In genomic region chr15:75591655-75592364, GRCh38 we compare ENCODE assay signal across 1 cellular context.
TF ChIP-seq lines count a peak whose summit lies in the region.

No MANE protein-coding gene starts in this region.

TF ChIP-seq in K562, 482 proteins besides CTCF, POLR2A, EP300 and RAD21 (continued from another document and continues in another):
- no peak for TF ChIP-seq ZNF512 (tag; IDR thresholded peaks at IDR 0.05)
- TF ChIP-seq HBP1 (CRISPR knock-in tag; IDR thresholded peaks at IDR 0.05) = no peak
- no peak for TF ChIP-seq KAT7 (CRISPR knock-in tag; IDR thresholded peaks at IDR 0.05; ENCODE audit: borderline replicate concordance)
- no peak for TF ChIP-seq NFIX (CRISPR knock-in tag; IDR thresholded peaks at IDR 0.05; ENCODE audit: low read depth)
- TF ChIP-seq CHCHD3 (CRISPR knock-in tag; IDR thresholded peaks at IDR 0.05) = no peak
- TF ChIP-seq DPF2 (IDR thresholded peaks at IDR 0.05) = peak; percentile 33; the same call in 1 of the 2 replicates
- TF ChIP-seq BRF2 (IDR thresholded peaks at IDR 0.05; ENCODE audit: borderline replicate concordance, insufficient read depth, insufficient read length) = no peak
- TF ChIP-seq NFE2L1 (tag; IDR thresholded peaks at IDR 0.05; ENCODE audit: borderline replicate concordance, low read depth) = no peak
- no peak for TF ChIP-seq TEAD2 (tag; IDR thresholded peaks at IDR 0.05)
- TF ChIP-seq CTBP1 (IDR thresholded peaks at IDR 0.05; ENCODE audit: borderline replicate concordance) = peak; percentile 54; the same call in 1 of the 2 replicates
- no peak for TF ChIP-seq GABPB2 (CRISPR knock-in tag; conservative IDR thresholded peaks at IDR 0.05)
- TF ChIP-seq ILF3 (IDR thresholded peaks at IDR 0.05; ENCODE audit: borderline replicate concordance) = no peak
- no peak for TF ChIP-seq ZFX (CRISPR knock-in tag; IDR thresholded peaks at IDR 0.05)
- no peak for TF ChIP-seq THAP7 (CRISPR knock-in tag; IDR thresholded peaks at IDR 0.05)
- peak in 1 of 2 experiments; percentile 82; a peak in 2 of 4 replicates for TF ChIP-seq HDAC1 (IDR thresholded peaks at IDR 0.05)
- no peak for TF ChIP-seq SMC3 (conservative IDR thresholded peaks at IDR 0.05; ENCODE audit: insufficient read depth, low read depth, low read length)
- TF ChIP-seq REST (CRISPR knock-in tag; IDR thresholded peaks at IDR 0.05; ENCODE audit: low read depth) = no peak
- no peak for TF ChIP-seq ZNF655 (CRISPR knock-in tag; IDR thresholded peaks at IDR 0.05)
- no peak for TF ChIP-seq ZNF3 (CRISPR knock-in tag; IDR thresholded peaks at IDR 0.05)
- TF ChIP-seq SMAD3 (CRISPR knock-in tag; conservative IDR thresholded peaks at IDR 0.05) = no peak
- TF ChIP-seq TCF3 (CRISPR knock-in tag; IDR thresholded peaks at IDR 0.05) = peak; percentile 91
- no peak for TF ChIP-seq PHF8 (IDR thresholded peaks at IDR 0.05; ENCODE audit: borderline replicate concordance, low read length)
- TF ChIP-seq XRCC3 (IDR thresholded peaks at IDR 0.05) = no peak
- TF ChIP-seq KLF16 (IDR thresholded peaks at IDR 0.05) = no peak
- no peak for TF ChIP-seq GATA2 (CRISPR knock-in tag; IDR thresholded peaks at IDR 0.05)
- no peak; a peak in 1 of 4 replicates for TF ChIP-seq MNT (conservative IDR thresholded peaks at IDR 0.05)
- TF ChIP-seq HNRNPLL (IDR thresholded peaks at IDR 0.05; ENCODE audit: low read depth, low read length, poor library complexity, severe bottlenecking) = no peak
- no peak for TF ChIP-seq ELF2 (CRISPR knock-in tag; IDR thresholded peaks at IDR 0.05)
- no peak for TF ChIP-seq RBM22 (IDR thresholded peaks at IDR 0.05; ENCODE audit: low read depth, low read length, poor library complexity, severe bottlenecking)
- TF ChIP-seq ZNF121 (CRISPR knock-in tag; conservative IDR thresholded peaks at IDR 0.05) = no peak
- no peak for TF ChIP-seq PRMT5 (CRISPR knock-in tag; IDR thresholded peaks at IDR 0.05)
- no peak for TF ChIP-seq TAF15 (IDR thresholded peaks at IDR 0.05; ENCODE audit: low read depth, low read length)
- TF ChIP-seq SOX6 (IDR thresholded peaks at IDR 0.05) = peak; percentile 55
- no peak for TF ChIP-seq ZNF384 (IDR thresholded peaks at IDR 0.05; ENCODE audit: low read depth, low read length)
- no peak for TF ChIP-seq ZBTB11 (CRISPR knock-in tag; IDR thresholded peaks at IDR 0.05)
- no peak for TF ChIP-seq BRCA1 (IDR thresholded peaks at IDR 0.05)
- TF ChIP-seq BRCA1 (CRISPR knock-in tag; IDR thresholded peaks at IDR 0.05) = no peak
- peak; percentile 89 for TF ChIP-seq CBFA2T3 (IDR thresholded peaks at IDR 0.05)
- no peak for TF ChIP-seq SMARCC2 (IDR thresholded peaks at IDR 0.05; ENCODE audit: low read depth)
- TF ChIP-seq SMARCA5 (IDR thresholded peaks at IDR 0.05) = no peak
- peak; percentile 47 to 78; a peak in 3 of 4 replicates for TF ChIP-seq RCOR1 (IDR thresholded peaks at IDR 0.05; ENCODE audit: borderline replicate concordance in 1 of 2, low read depth in 2 of 2, low read length in 2 of 2)
- no peak for TF ChIP-seq TRIM28 (IDR thresholded peaks at IDR 0.05)
- TF ChIP-seq ZNF175 (CRISPR knock-in tag; IDR thresholded peaks at IDR 0.05; ENCODE audit: low read depth) = no peak
- no peak for TF ChIP-seq PURB (CRISPR knock-in tag; IDR thresholded peaks at IDR 0.05; ENCODE audit: low read depth)
- TF ChIP-seq GTF2B (IDR thresholded peaks at IDR 0.05; ENCODE audit: extremely low read depth, insufficient read length) = no peak
- no peak for TF ChIP-seq CREM (IDR thresholded peaks at IDR 0.05; ENCODE audit: low read depth)
- TF ChIP-seq TSC22D4 (tag; IDR thresholded peaks at IDR 0.05) = no peak
- TF ChIP-seq HINFP (tag; conservative IDR thresholded peaks at IDR 0.05; ENCODE audit: low read depth) = no peak
- no peak for TF ChIP-seq TCF7 (IDR thresholded peaks at IDR 0.05; ENCODE audit: borderline replicate concordance)
- no peak for TF ChIP-seq ZNF324 (CRISPR knock-in tag; IDR thresholded peaks at IDR 0.05)
- no peak for TF ChIP-seq GTF2A2 (tag; IDR thresholded peaks at IDR 0.05)
- TF ChIP-seq ZFPM2 (CRISPR knock-in tag; IDR thresholded peaks at IDR 0.05) = no peak
- no peak for TF ChIP-seq ZNF449 (CRISPR knock-in tag; IDR thresholded peaks at IDR 0.05)
